Comparison of ENCODE assay signal across 1 cellular context in the genomic region with DNA sequence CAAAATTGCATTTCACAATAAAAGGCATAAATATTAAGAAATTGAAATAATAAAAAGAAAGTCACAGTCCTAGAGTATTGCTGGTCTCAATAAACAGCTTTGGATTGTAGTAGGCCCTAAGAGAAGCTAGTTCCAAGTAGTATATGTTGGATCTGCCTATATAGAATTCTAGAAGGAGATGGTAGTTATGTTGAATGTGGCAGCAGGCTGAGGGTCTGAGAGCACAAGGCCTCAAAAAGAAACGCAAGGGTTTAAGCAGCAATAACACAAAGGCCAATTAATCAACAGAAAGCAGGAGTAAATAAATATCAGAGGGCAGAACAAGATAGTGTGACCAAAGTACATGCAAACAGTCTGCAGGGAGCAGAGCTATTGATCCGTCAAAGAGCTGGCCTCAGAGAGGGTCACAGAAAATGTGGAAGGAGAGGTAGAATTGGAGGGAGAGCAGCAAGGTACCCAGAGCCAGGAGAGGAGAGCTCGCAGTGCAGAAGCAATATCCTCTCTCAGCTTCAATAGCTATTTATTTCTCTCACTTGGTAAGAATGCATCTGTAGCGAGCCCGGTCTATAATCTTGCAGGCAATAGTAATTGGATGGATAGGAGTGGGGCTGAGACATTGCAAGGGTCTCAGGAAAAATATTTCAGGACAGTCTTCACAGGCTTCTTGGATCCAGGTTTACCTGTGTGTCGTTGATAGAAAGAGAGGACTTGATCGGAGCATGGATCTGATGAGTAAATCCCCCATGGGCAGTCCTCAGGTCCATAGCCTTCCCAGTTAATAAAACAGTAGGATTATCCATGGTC.
TF ChIP-seq lines count a peak whose summit lies in the region.

No MANE protein-coding gene starts in this region.

TF ChIP-seq in HepG2, 621 proteins besides CTCF, POLR2A, EP300 and RAD21 (continued from another document and continues in another):
- TF ChIP-seq, protein P1, sequence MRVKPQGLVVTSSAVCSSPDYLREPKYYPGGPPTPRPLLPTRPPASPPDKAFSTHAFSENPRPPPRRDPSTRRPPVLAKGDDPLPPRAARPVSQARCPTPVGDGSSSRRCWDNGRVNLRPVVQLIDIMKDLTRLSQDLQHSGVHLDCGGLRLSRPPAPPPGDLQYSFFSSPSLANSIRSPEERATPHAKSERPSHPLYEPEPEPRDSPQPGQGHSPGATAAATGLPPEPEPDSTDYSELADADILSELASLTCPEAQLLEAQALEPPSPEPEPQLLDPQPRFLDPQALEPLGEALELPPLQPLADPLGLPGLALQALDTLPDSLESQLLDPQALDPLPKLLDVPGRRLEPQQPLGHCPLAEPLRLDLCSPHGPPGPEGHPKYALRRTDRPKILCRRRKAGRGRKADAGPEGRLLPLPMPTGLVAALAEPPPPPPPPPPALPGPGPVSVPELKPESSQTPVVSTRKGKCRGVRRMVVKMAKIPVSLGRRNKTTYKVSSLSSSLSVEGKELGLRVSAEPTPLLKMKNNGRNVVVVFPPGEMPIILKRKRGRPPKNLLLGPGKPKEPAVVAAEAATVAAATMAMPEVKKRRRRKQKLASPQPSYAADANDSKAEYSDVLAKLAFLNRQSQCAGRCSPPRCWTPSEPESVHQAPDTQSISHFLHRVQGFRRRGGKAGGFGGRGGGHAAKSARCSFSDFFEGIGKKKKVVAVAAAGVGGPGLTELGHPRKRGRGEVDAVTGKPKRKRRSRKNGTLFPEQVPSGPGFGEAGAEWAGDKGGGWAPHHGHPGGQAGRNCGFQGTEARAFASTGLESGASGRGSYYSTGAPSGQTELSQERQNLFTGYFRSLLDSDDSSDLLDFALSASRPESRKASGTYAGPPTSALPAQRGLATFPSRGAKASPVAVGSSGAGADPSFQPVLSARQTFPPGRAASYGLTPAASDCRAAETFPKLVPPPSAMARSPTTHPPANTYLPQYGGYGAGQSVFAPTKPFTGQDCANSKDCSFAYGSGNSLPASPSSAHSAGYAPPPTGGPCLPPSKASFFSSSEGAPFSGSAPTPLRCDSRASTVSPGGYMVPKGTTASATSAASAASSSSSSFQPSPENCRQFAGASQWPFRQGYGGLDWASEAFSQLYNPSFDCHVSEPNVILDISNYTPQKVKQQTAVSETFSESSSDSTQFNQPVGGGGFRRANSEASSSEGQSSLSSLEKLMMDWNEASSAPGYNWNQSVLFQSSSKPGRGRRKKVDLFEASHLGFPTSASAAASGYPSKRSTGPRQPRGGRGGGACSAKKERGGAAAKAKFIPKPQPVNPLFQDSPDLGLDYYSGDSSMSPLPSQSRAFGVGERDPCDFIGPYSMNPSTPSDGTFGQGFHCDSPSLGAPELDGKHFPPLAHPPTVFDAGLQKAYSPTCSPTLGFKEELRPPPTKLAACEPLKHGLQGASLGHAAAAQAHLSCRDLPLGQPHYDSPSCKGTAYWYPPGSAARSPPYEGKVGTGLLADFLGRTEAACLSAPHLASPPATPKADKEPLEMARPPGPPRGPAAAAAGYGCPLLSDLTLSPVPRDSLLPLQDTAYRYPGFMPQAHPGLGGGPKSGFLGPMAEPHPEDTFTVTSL (CRISPR knock-in tag; IDR thresholded peaks at IDR 0.05; ENCODE audit: borderline replicate concordance): peak; percentile 97
- TF ChIP-seq ZNF121 (CRISPR knock-in tag; IDR thresholded peaks at IDR 0.05) (peak; percentile 25; the same call in 1 of the 2 replicates), ZNF101 (CRISPR knock-in tag; IDR thresholded peaks at IDR 0.05; ENCODE audit: borderline replicate concordance, low read depth) (peak; percentile 65; the same call in 1 of the 2 replicates), SOX6 (IDR thresholded peaks at IDR 0.05) (no peak), SOX6 (CRISPR knock-in tag; IDR thresholded peaks at IDR 0.05) (peak; percentile 98), MATR3 (CRISPR knock-in tag; IDR thresholded peaks at IDR 0.05) (no peak), ZSCAN5A (CRISPR knock-in tag; IDR thresholded peaks at IDR 0.05; ENCODE audit: borderline replicate concordance) (0 out of 2 replicates have a peak, but pooled peaks have one; percentile 73), STAT5B (CRISPR knock-in tag; IDR thresholded peaks at IDR 0.05) (no peak), CCDC6 (CRISPR knock-in tag; IDR thresholded peaks at IDR 0.05) (0 out of 2 replicates have a peak, but pooled peaks have one; percentile 51), KDM2A (CRISPR knock-in tag; IDR thresholded peaks at IDR 0.05; ENCODE audit: borderline replicate concordance, low read depth) (no peak), ZNF850 (CRISPR knock-in tag; conservative IDR thresholded peaks at IDR 0.05) (no peak), FOXK1 (CRISPR knock-in tag; IDR thresholded peaks at IDR 0.05; ENCODE audit: borderline replicate concordance, low read depth) (peak; percentile 77; the same call in 1 of the 2 replicates), KAT2B (IDR thresholded peaks at IDR 0.05; ENCODE audit: borderline replicate concordance, low read depth, low read length) (peak; percentile 62; the same call in 1 of the 2 replicates), ZBTB7B (CRISPR knock-in tag; IDR thresholded peaks at IDR 0.05) (peak; percentile 91; the same call in 1 of the 2 replicates), TOPORS (CRISPR knock-in tag; IDR thresholded peaks at IDR 0.05) (peak; percentile 56; the same call in 1 of the 2 replicates), NR2C2 (CRISPR knock-in tag; IDR thresholded peaks at IDR 0.05; ENCODE audit: borderline replicate concordance) (0 out of 2 replicates have a peak, but pooled peaks have one; percentile 47), ZNF614 (CRISPR knock-in tag; IDR thresholded peaks at IDR 0.05; ENCODE audit: borderline replicate concordance) (peak; percentile 69; the same call in 1 of the 2 replicates), KLF11 (CRISPR knock-in tag; IDR thresholded peaks at IDR 0.05) (peak; percentile 32; the same call in 1 of the 2 replicates), POGZ (CRISPR knock-in tag; IDR thresholded peaks at IDR 0.05) (peak; percentile 79), KAT8 (CRISPR knock-in tag; IDR thresholded peaks at IDR 0.05) (peak; percentile 78), HDAC1 (CRISPR knock-in tag; IDR thresholded peaks at IDR 0.05) (peak; percentile 83), DMAP1 (CRISPR knock-in tag; IDR thresholded peaks at IDR 0.05) (peak; percentile 53; the same call in 1 of the 2 replicates), NFATC3 (CRISPR knock-in tag; IDR thresholded peaks at IDR 0.05) (no peak), MYC (CRISPR knock-in tag; IDR thresholded peaks at IDR 0.05; ENCODE audit: borderline replicate concordance) (0 out of 2 replicates have a peak, but pooled peaks have one; percentile 26), HDAC2 (CRISPR knock-in tag; IDR thresholded peaks at IDR 0.05) (peak; percentile 95), ZNF629 (CRISPR knock-in tag; conservative IDR thresholded peaks at IDR 0.05) (0 out of 2 replicates have a peak, but pooled peaks have one; percentile 32), ZNF552 (CRISPR knock-in tag; IDR thresholded peaks at IDR 0.05; ENCODE audit: borderline replicate concordance) (no peak), BRD4 (CRISPR knock-in tag; IDR thresholded peaks at IDR 0.05) (peak; percentile 83), ZNF468 (CRISPR knock-in tag; IDR thresholded peaks at IDR 0.05) (no peak), ZNF350 (CRISPR knock-in tag; IDR thresholded peaks at IDR 0.05; ENCODE audit: borderline replicate concordance, low read depth) (peak; percentile 23; the same call in 1 of the 2 replicates), ZNF644 (CRISPR knock-in tag; IDR thresholded peaks at IDR 0.05; ENCODE audit: low read depth) (no peak), RARG (CRISPR knock-in tag; IDR thresholded peaks at IDR 0.05; ENCODE audit: low read depth) (peak; percentile 62; the same call in 1 of the 2 replicates), FOXC1 (CRISPR knock-in tag; IDR thresholded peaks at IDR 0.05; ENCODE audit: borderline replicate concordance) (peak; percentile 70; the same call in 1 of the 2 replicates), JUND (CRISPR knock-in tag; IDR thresholded peaks at IDR 0.05) (no peak), TCF7 (IDR thresholded peaks at IDR 0.05; ENCODE audit: low read depth) (peak; percentile 80)
- TF ChIP-seq, protein P2, sequence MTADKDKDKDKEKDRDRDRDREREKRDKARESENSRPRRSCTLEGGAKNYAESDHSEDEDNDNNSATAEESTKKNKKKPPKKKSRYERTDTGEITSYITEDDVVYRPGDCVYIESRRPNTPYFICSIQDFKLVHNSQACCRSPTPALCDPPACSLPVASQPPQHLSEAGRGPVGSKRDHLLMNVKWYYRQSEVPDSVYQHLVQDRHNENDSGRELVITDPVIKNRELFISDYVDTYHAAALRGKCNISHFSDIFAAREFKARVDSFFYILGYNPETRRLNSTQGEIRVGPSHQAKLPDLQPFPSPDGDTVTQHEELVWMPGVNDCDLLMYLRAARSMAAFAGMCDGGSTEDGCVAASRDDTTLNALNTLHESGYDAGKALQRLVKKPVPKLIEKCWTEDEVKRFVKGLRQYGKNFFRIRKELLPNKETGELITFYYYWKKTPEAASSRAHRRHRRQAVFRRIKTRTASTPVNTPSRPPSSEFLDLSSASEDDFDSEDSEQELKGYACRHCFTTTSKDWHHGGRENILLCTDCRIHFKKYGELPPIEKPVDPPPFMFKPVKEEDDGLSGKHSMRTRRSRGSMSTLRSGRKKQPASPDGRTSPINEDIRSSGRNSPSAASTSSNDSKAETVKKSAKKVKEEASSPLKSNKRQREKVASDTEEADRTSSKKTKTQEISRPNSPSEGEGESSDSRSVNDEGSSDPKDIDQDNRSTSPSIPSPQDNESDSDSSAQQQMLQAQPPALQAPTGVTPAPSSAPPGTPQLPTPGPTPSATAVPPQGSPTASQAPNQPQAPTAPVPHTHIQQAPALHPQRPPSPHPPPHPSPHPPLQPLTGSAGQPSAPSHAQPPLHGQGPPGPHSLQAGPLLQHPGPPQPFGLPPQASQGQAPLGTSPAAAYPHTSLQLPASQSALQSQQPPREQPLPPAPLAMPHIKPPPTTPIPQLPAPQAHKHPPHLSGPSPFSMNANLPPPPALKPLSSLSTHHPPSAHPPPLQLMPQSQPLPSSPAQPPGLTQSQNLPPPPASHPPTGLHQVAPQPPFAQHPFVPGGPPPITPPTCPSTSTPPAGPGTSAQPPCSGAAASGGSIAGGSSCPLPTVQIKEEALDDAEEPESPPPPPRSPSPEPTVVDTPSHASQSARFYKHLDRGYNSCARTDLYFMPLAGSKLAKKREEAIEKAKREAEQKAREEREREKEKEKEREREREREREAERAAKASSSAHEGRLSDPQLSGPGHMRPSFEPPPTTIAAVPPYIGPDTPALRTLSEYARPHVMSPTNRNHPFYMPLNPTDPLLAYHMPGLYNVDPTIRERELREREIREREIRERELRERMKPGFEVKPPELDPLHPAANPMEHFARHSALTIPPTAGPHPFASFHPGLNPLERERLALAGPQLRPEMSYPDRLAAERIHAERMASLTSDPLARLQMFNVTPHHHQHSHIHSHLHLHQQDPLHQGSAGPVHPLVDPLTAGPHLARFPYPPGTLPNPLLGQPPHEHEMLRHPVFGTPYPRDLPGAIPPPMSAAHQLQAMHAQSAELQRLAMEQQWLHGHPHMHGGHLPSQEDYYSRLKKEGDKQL (CRISPR knock-in tag; IDR thresholded peaks at IDR 0.05; ENCODE audit: low read depth): peak; percentile 68; the same call in 1 of the 2 replicates
- TF ChIP-seq, protein P3, sequence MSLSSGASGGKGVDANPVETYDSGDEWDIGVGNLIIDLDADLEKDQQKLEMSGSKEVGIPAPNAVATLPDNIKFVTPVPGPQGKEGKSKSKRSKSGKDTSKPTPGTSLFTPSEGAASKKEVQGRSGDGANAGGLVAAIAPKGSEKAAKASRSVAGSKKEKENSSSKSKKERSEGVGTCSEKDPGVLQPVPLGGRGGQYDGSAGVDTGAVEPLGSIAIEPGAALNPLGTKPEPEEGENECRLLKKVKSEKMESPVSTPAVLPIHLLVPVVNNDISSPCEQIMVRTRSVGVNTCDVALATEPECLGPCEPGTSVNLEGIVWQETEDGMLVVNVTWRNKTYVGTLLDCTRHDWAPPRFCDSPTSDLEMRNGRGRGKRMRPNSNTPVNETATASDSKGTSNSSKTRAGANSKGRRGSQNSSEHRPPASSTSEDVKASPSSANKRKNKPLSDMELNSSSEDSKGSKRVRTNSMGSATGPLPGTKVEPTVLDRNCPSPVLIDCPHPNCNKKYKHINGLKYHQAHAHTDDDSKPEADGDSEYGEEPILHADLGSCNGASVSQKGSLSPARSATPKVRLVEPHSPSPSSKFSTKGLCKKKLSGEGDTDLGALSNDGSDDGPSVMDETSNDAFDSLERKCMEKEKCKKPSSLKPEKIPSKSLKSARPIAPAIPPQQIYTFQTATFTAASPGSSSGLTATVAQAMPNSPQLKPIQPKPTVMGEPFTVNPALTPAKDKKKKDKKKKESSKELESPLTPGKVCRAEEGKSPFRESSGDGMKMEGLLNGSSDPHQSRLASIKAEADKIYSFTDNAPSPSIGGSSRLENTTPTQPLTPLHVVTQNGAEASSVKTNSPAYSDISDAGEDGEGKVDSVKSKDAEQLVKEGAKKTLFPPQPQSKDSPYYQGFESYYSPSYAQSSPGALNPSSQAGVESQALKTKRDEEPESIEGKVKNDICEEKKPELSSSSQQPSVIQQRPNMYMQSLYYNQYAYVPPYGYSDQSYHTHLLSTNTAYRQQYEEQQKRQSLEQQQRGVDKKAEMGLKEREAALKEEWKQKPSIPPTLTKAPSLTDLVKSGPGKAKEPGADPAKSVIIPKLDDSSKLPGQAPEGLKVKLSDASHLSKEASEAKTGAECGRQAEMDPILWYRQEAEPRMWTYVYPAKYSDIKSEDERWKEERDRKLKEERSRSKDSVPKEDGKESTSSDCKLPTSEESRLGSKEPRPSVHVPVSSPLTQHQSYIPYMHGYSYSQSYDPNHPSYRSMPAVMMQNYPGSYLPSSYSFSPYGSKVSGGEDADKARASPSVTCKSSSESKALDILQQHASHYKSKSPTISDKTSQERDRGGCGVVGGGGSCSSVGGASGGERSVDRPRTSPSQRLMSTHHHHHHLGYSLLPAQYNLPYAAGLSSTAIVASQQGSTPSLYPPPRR (CRISPR knock-in tag; IDR thresholded peaks at IDR 0.05; ENCODE audit: borderline replicate concordance): peak; percentile 82; the same call in 1 of the 2 replicates
